1 cellular context compared by ENCODE assay signal in genomic region chr1:209651148-209651547, GRCh38.
TF ChIP-seq lines count a peak whose summit lies in the region.

No MANE protein-coding gene starts in this region.

TF ChIP-seq in IMR-90, 13 proteins besides CTCF, POLR2A, EP300 and RAD21:
- TF ChIP-seq USF2 (IDR thresholded peaks at IDR 0.05; ENCODE audit: low read depth, low read length) (no peak), CEBPB (IDR thresholded peaks at IDR 0.05; ENCODE audit: low read depth, low read length) (no peak), MAFK (IDR thresholded peaks at IDR 0.05; ENCODE audit: low read depth, low read length) (no peak), SMC3 (IDR thresholded peaks at IDR 0.05; ENCODE audit: low read depth, low read length) (no peak), RFX5 (IDR thresholded peaks at IDR 0.05; ENCODE audit: low read depth, low read length) (no peak), BHLHE40 (IDR thresholded peaks at IDR 0.05; ENCODE audit: low read depth, low read length) (no peak), MXI1 (IDR thresholded peaks at IDR 0.05; ENCODE audit: borderline replicate concordance, low read depth, low read length) (no peak)
